8 cellular contexts compared by ENCODE assay signal in the genomic region with DNA sequence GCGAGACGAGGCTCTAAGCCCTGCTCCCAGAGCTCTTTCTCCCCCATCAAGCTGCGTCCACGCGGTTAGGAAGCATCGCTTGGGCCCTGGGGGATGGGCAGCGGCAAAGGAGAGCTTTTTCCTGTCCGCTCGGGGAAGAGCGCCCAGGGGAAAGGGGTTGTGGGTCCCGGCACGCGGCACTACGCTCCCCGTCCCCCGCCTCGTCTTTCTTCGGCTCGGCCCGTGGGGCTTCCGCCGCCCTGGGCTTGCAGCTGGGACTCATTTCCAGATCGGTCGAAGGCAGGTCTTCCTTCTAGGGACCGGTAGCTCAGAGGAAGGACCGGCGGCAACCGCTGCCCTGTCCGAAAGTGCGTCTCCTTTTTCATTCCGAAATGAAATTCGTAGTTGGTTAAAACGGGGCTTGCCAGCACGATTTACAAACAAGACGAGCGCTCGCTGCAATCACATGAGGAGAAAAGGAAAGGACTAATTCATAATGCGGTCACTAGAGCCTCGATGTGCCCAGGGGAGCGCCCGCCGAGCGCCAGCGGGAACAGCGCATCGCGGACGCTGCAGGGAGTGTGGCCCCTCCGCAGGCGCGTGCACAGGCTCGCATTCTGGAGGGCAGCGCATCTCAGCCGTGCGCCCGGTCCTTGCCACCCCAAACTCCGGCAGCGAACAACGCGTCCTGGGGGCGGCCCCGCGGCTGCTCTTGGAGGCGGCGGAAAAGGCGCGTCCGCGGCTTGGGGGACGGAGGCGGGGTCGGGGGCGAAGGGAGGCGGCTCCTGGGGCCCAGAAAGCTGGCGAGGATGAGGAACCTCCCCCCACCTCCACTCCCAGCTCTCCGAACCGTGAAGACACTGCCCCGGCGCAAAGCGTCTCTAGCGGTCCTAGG. TPM values are rescaled to one million over a fixed set of nuclear protein-coding genes. Genes with fewer than 3 reads are reported as not detected.
DNase-seq lines count a peak whose midpoint lies in the region; ATAC-seq and TF ChIP-seq lines count a peak whose summit lies in the region.

No MANE protein-coding gene starts in this region.

- no peak for TF ChIP-seq CTCF in ascending aorta (IDR thresholded peaks at IDR 0.05)

- ATAC-seq in GM21447 (IDR thresholded peaks at IDR 0.05; ENCODE audit: unreplicated experiment): peak; percentile 57
- ATAC-seq in T-cell (replicated peaks in 1 of 4): peak; percentile 66 to 73 (median 68)

- H3K9me3 Mint-ChIP-seq in IgD-negative memory B cell (no peaks in the 10 kb centered on the region), T-cell (no peaks in the 10 kb centered on the region)

- intact Hi-C loops in ascending aorta (cut with DNase I): loop anchor here (2.0 kb wide), 1 partner anchor 15 kb away; no protein-coding TSS in a partner anchor

- no peak overlapping the region for H3K27ac ChIP-seq in ascending aorta

- DNase-seq in EL: peak; percentile 60
- DNase-seq in T-cell: peak; percentile 56 to 81 (median 67)
- DNase-seq in ascending aorta (ENCODE audit: low spot score in 2 of 2): peak in 1 of 2 donors; percentile 68
- DNase-seq in islet precursor cell: peak; percentile 66
- DNase-seq in stimulated activated CD4-positive, alpha-beta T cell treated with anti-CD3 and anti-CD28 coated beads, Interleukin-1b, Interleukin-23, amount 100 ng/mL, for 4 hours (ENCODE audit: low read depth in 2 of 2): peak; percentile 68 to 76
- DNase-seq in NCI-H226: no peak

- H3K4me1 Mint-ChIP-seq in IgD-negative memory B cell (peaks cover 37 to 49% (median 43%) of the 10 kb centered on the region in 3 donors), T-cell (peaks cover 44 to 65% (median 48%) of the 10 kb centered on the region in 3 donors)

- no peaks in the 10 kb centered on the region for H3K9me3 ChIP-seq in ascending aorta

- no peaks in the 10 kb centered on the region for H3K36me3 ChIP-seq in ascending aorta

- H3K36me3 Mint-ChIP-seq in IgD-negative memory B cell (no peaks in the 10 kb centered on the region), T-cell (peaks cover 6% of the 10 kb centered on the region)

- H3K4me3 Mint-ChIP-seq in IgD-negative memory B cell (peak overlapping the region; percentile 83 to 99 (median 94)), T-cell (peak overlapping the region; percentile 87 to 94 (median 92))

- H3K4me3 ChIP-seq in ascending aorta: peak overlapping the region; percentile 57 to 67

- H3K4me1 ChIP-seq in ascending aorta: peaks cover 0 to 10% of the 10 kb centered on the region in 2 donors

- H3K27me3 Mint-ChIP-seq in IgD-negative memory B cell: no peaks in the 10 kb centered on the region
- peaks cover 0 to 4% of the 10 kb centered on the region in 2 donors for H3K27me3 Mint-ChIP-seq in T-cell

- H3K27me3 ChIP-seq in ascending aorta: no peaks in the 10 kb centered on the region

- H3K27ac Mint-ChIP-seq in IgD-negative memory B cell (peak overlapping the region; percentile 70 to 95 (median 95)), T-cell (peak overlapping the region; percentile 81 to 85)

- POLR2A ChIA-PET in T-cell (lab: Charles Lee): interaction anchor here (0.5 to 1.1 kb wide), 6 partner anchors 8 to 226 kb away, joined by 3 to 5 read pairs (median 4); no protein-coding TSS in a partner anchor

- CTCF ChIA-PET in T-cell (lab: Charles Lee): interaction anchor here (0.6 to 2.0 kb wide), 11 partner anchors 9 to 86 kb away, joined by 3 to 10 read pairs (median 3); a partner anchor contains a TSS

RNA-seq across cellular contexts. Expression of a gene that starts 3.6 kb away (rescaled TPM):
- polyA plus RNA-seq in IgD-negative memory B cell: 4.4 TPM
- 10 to 100 TPM in 4 of 5 donors, 1 to 10 TPM in 1; 3.9 to 13.7 (median 12.7) TPM for total RNA-seq in T-cell
- 14.5 TPM for total RNA-seq in ascending aorta

RNA-seq across cellular contexts. Expression of a gene that starts 14.1 kb away (rescaled TPM):
- polyA plus RNA-seq in IgD-negative memory B cell: 1.5 TPM
- 1 to 10 TPM; 1.9 to 5.5 (median 4.0) TPM for total RNA-seq in T-cell
- total RNA-seq in ascending aorta: not detected

RNA-seq across cellular contexts. Expression of a gene that starts 16.1 kb away (rescaled TPM):
- 79.3 TPM for polyA plus RNA-seq in IgD-negative memory B cell
- total RNA-seq in T-cell: 100 to 1,000 TPM; 200 to 254 (median 203) TPM
- total RNA-seq in ascending aorta: 57.4 TPM

RNA-seq across cellular contexts. Expression of a gene that starts 55.4 kb away (rescaled TPM):
- 83.5 TPM for polyA plus RNA-seq in IgD-negative memory B cell
- 10 to 100 TPM; 65.2 to 87.0 (median 80.2) TPM for total RNA-seq in T-cell
- 127 TPM for total RNA-seq in ascending aorta

RNA-seq across cellular contexts. Expression of a gene that starts 55.7 kb away (rescaled TPM):
- 41.7 TPM for polyA plus RNA-seq in IgD-negative memory B cell
- 10 to 100 TPM; 31.2 to 43.0 (median 40.4) TPM for total RNA-seq in T-cell
- total RNA-seq in ascending aorta: 61.9 TPM
